In the genomic region with DNA sequence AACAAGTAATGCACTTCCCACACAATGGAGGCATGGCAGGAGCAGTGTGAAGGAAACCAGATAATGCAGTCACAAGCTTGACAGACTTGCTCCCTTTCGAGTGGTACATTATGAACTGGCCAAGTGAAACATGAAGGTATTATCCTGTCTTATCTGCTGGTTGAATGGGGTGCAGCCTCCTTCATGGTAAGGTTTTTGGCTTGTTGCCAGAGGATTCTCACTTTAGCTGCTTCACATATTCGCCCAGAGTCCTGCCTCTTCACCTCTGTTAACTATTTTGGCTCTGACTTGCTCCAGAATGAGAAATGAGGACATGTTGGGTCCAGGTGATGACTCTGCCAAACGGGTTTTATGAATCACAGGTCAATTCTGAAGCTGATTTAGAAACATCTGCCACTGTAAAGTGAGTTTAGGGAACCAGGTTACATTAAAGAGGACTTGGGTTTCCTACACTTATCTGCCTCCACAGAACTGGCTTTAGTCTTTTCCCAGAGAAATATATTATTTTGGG, we compare ENCODE assay signal across 1 cellular context.
A peak's percentile ranks its signal among the peaks of the same experiment; 100 is the strongest.
TF ChIP-seq lines count a peak whose summit lies in the region.

No MANE protein-coding gene starts in this region.

TF ChIP-seq in K562, 482 proteins besides CTCF, POLR2A, EP300 and RAD21:
- no peak for TF ChIP-seq PHF21A (IDR thresholded peaks at IDR 0.05; ENCODE audit: borderline replicate concordance, low read depth)
- TF ChIP-seq NFIX (CRISPR knock-in tag; IDR thresholded peaks at IDR 0.05; ENCODE audit: low read depth) = peak; percentile 55; the same call in 1 of the 2 replicates
- peak; percentile 74 for TF ChIP-seq NFIC (IDR thresholded peaks at IDR 0.05)
- no peak for TF ChIP-seq MBD2 (IDR thresholded peaks at IDR 0.05; ENCODE audit: borderline replicate concordance, low read depth)
- TF ChIP-seq E2F6 (IDR thresholded peaks at IDR 0.05; ENCODE audit: borderline replicate concordance in 1 of 2, extremely low read depth in 1 of 2, insufficient read depth in 1 of 2, insufficient read length in 1 of 2, low read depth in 1 of 2, low read length in 1 of 2, poor library complexity in 1 of 2, severe bottlenecking in 1 of 2) = no peak
- no peak for TF ChIP-seq EHMT2 (IDR thresholded peaks at IDR 0.05)
